14 cellular contexts compared by ENCODE assay signal in the genomic region with DNA sequence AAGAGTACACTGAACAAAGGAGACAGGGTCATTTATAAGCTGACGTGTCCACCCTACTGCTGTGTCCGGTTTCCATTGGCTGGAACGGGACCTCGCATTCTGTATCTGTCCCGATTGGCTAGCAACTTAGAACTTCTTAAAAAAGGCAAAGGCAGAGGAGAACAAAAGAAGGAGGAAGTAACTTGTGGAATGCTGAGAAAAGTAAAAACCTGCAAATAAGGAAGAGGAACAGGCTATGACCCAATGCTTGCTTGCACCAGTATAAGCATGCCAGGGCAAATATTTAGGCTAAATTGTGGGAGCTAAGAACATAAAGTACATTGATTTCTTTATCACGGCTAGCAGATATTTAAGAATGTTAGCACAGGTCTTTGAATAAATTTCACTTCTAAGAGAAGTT. TPM values are rescaled to one million over a fixed set of nuclear protein-coding genes. Genes with fewer than 3 reads are reported as not detected.
DNase-seq lines count a peak whose midpoint lies in the region; ATAC-seq and TF ChIP-seq lines count a peak whose summit lies in the region.
"Not testable (repeated sequence)": the region's sequence is repeated elsewhere in the genome, so short reads cannot be mapped to it uniquely, and the experiment has no call there.
"Had no signal": no experiment of that assay in that cellular context is flagged by ENCODE, and none has a peak within 500 bp of the region (broad histone marks: within the 10 kb centered on the region; RNA-seq: fewer than 3 reads in every experiment).

No MANE protein-coding gene starts in this region.

- not testable (repeated sequence) for H3F3A ChIP-seq in SU-DHL-6 (ENCODE audit: insufficient read depth)

- not testable (repeated sequence) for H2AFZ ChIP-seq in SU-DHL-6 (ENCODE audit: low read depth, low read length, severe bottlenecking)

- peaks cover 14% of the 10 kb centered on the region; the same call in 1 of the 2 replicates for H3K36me3 ChIP-seq in HUES6 (ENCODE audit: control insufficient read depth, insufficient read depth, low read length)
- not testable (repeated sequence) for H3K36me3 ChIP-seq in SU-DHL-6 (ENCODE audit: low read length)

- peak overlapping the region; percentile 71; the same call in 1 of the 2 replicates for H3K27ac ChIP-seq in HUES6 (ENCODE audit: low read depth, low read length)
- H3K27ac ChIP-seq in SU-DHL-6 (ENCODE audit: low read depth, low read length), result peak overlapping the region; percentile 96

- peaks cover 11% of the 10 kb centered on the region for H3K4me1 ChIP-seq in HUES6 (ENCODE audit: control insufficient read depth, insufficient read depth, low read length)

- H3K27me3 ChIP-seq in HUES6 (ENCODE audit: control insufficient read depth, insufficient read depth, low read length); SU-DHL-6 (ENCODE audit: low read length): not testable (repeated sequence)

- H3K4me3 ChIP-seq in HUES6 (ENCODE audit: low read depth, low read length); SU-DHL-6 (ENCODE audit: insufficient read depth, low read length, poor library complexity, severe bottlenecking): not testable (repeated sequence)

- H3K9me2 ChIP-seq in SU-DHL-6 (replicated peaks; ENCODE audit: insufficient read depth, low read length), result not testable (repeated sequence)

- H3K4me3 Mint-ChIP-seq in activated CD8-positive, alpha-beta memory T cell treated with anti-CD3 and anti-CD28 coated beads, Interleukin-2, amount 10 ng/mL, durations not matched to agents 7 days and 5 days; central memory CD8-positive, alpha-beta T cell: not testable (repeated sequence)
- peak overlapping the region in 7 of 10 donors; percentile 8 to 56 (median 31) for H3K4me3 Mint-ChIP-seq in naive thymus-derived CD8-positive, alpha-beta T cell
- peak overlapping the region; percentile 30 for H3K4me3 Mint-ChIP-seq in stimulated activated naive CD8-positive, alpha-beta T cell treated with anti-CD3 and anti-CD28 coated beads, Interleukin-15, Interleukin-2, amounts not matched to agents 100 ng/mL and 50 ng/mL, for 24 hours

- H3K9ac ChIP-seq in HUES6 (ENCODE audit: low read length), result not testable (repeated sequence)
- H3K9ac ChIP-seq in SU-DHL-6 (ENCODE audit: low read length), result peak overlapping the region; percentile 46; the same call in 1 of the 2 replicates

- H3K9me3 Mint-ChIP-seq in activated CD8-positive, alpha-beta memory T cell treated with anti-CD3 and anti-CD28 coated beads, Interleukin-2, amount 10 ng/mL, durations not matched to agents 7 days and 5 days (ENCODE audit: low read depth); central memory CD8-positive, alpha-beta T cell: not testable (repeated sequence)
- H3K9me3 Mint-ChIP-seq in naive thymus-derived CD8-positive, alpha-beta T cell, result peaks cover 0 to 30% (median 9%) of the 10 kb centered on the region in 9 donors
- H3K9me3 Mint-ChIP-seq in stimulated activated naive CD8-positive, alpha-beta T cell treated with anti-CD3 and anti-CD28 coated beads, Interleukin-15, Interleukin-2, amounts not matched to agents 100 ng/mL and 50 ng/mL, for 24 hours, result peaks cover 13% of the 10 kb centered on the region

- H3K36me3 Mint-ChIP-seq in activated CD8-positive, alpha-beta memory T cell treated with anti-CD3 and anti-CD28 coated beads, Interleukin-2, amount 10 ng/mL, durations not matched to agents 7 days and 5 days, result peaks cover 31% of the 10 kb centered on the region
- H3K36me3 Mint-ChIP-seq in central memory CD8-positive, alpha-beta T cell (ENCODE audit: insufficient read depth), result peaks cover 13% of the 10 kb centered on the region
- H3K36me3 Mint-ChIP-seq in naive thymus-derived CD8-positive, alpha-beta T cell, result peaks cover 5 to 22% (median 9%) of the 10 kb centered on the region in 3 donors
- peaks cover 38% of the 10 kb centered on the region for H3K36me3 Mint-ChIP-seq in stimulated activated naive CD8-positive, alpha-beta T cell treated with anti-CD3 and anti-CD28 coated beads, Interleukin-15, Interleukin-2, amounts not matched to agents 100 ng/mL and 50 ng/mL, for 24 hours (ENCODE audit: low read depth)

- not testable (repeated sequence) for H3K79me2 ChIP-seq in SU-DHL-6 (ENCODE audit: insufficient read depth, low read length)

- H3K27me3 Mint-ChIP-seq in activated CD8-positive, alpha-beta memory T cell treated with anti-CD3 and anti-CD28 coated beads, Interleukin-2, amount 10 ng/mL, durations not matched to agents 7 days and 5 days; central memory CD8-positive, alpha-beta T cell; naive thymus-derived CD8-positive, alpha-beta T cell; stimulated activated naive CD8-positive, alpha-beta T cell treated with anti-CD3 and anti-CD28 coated beads, Interleukin-15, Interleukin-2, amounts not matched to agents 100 ng/mL and 50 ng/mL, for 24 hours: not testable (repeated sequence)

- peak; percentile 43 for DNase-seq in CD1c-positive myeloid dendritic cell (ENCODE audit: extremely low spot score)
- peak; percentile 50 for DNase-seq in MV-4-11 (lab: John Stamatoyannopoulos, UW)
- not testable (repeated sequence) for DNase-seq in activated CD8-positive, alpha-beta memory T cell treated with anti-CD3 and anti-CD28 coated beads, Interleukin-2, amount 10 ng/mL, durations not matched to agents 7 days and 5 days; central memory CD8-positive, alpha-beta T cell (ENCODE audit: low spot score in 2 of 2); naive thymus-derived CD8-positive, alpha-beta T cell

- peak overlapping the region; percentile 51 for H3K4me2 ChIP-seq in SU-DHL-6 (ENCODE audit: low read depth, low read length, poor library complexity, severe bottlenecking)

- not testable (repeated sequence) for ATAC-seq in activated CD8-positive, alpha-beta memory T cell treated with anti-CD3 and anti-CD28 coated beads, Interleukin-2, amount 10 ng/mL, durations not matched to agents 7 days and 5 days; central memory CD8-positive, alpha-beta T cell (replicated peaks; ENCODE audit: extremely low read depth, poor library complexity, severe bottlenecking); naive thymus-derived CD8-positive, alpha-beta T cell

- H4K20me1 ChIP-seq in SU-DHL-6 (ENCODE audit: low read depth, low read length), result not testable (repeated sequence)

- peak overlapping the region; percentile 71 for H3K27ac Mint-ChIP-seq in activated CD8-positive, alpha-beta memory T cell treated with anti-CD3 and anti-CD28 coated beads, Interleukin-2, amount 10 ng/mL, durations not matched to agents 7 days and 5 days
- peak overlapping the region; percentile 41 for H3K27ac Mint-ChIP-seq in central memory CD8-positive, alpha-beta T cell (ENCODE audit: low read depth)
- H3K27ac Mint-ChIP-seq in naive thymus-derived CD8-positive, alpha-beta T cell, result peak overlapping the region in 7 of 10 donors; percentile 34 to 67 (median 54)
- H3K27ac Mint-ChIP-seq in stimulated activated naive CD8-positive, alpha-beta T cell treated with anti-CD3 and anti-CD28 coated beads, Interleukin-15, Interleukin-2, amounts not matched to agents 100 ng/mL and 50 ng/mL, for 24 hours, result peak overlapping the region; percentile 91

- H3K4me1 Mint-ChIP-seq in activated CD8-positive, alpha-beta memory T cell treated with anti-CD3 and anti-CD28 coated beads, Interleukin-2, amount 10 ng/mL, durations not matched to agents 7 days and 5 days, result peaks cover 68% of the 10 kb centered on the region
- H3K4me1 Mint-ChIP-seq in central memory CD8-positive, alpha-beta T cell, result peaks cover 30% of the 10 kb centered on the region
- H3K4me1 Mint-ChIP-seq in naive thymus-derived CD8-positive, alpha-beta T cell, result peaks cover 12 to 73% (median 61%) of the 10 kb centered on the region in 4 donors
- peaks cover 72% of the 10 kb centered on the region for H3K4me1 Mint-ChIP-seq in stimulated activated naive CD8-positive, alpha-beta T cell treated with anti-CD3 and anti-CD28 coated beads, Interleukin-15, Interleukin-2, amounts not matched to agents 100 ng/mL and 50 ng/mL, for 24 hours (ENCODE audit: low read depth)

- not testable (repeated sequence) for TF ChIP-seq CTCF in SU-DHL-6 (IDR thresholded peaks at IDR 0.05; ENCODE audit: insufficient read depth, low read length, poor library complexity, severe bottlenecking)

- POLR2A ChIA-PET in naive thymus-derived CD8-positive, alpha-beta T cell (lab: Charles Lee), result not testable (repeated sequence)

- peaks cover 43% of the 10 kb centered on the region for H3K9me3 ChIP-seq in HUES6 (ENCODE audit: control insufficient read depth, insufficient read depth, low read depth, low read length)
- H3K9me3 ChIP-seq in SU-DHL-6 (ENCODE audit: insufficient read depth, low read length), result not testable (repeated sequence)

- CTCF ChIA-PET in activated CD8-positive, alpha-beta memory T cell treated with anti-CD3 and anti-CD28 coated beads, Interleukin-2, amount 10 ng/mL, durations not matched to agents 7 days and 5 days (lab: Charles Lee), result not testable (repeated sequence)

RNA-seq across cellular contexts. Expression of gene GPR82, which starts 4.4 kb away (rescaled TPM):
- total RNA-seq in activated CD8-positive, alpha-beta memory T cell treated with anti-CD3 and anti-CD28 coated beads, Interleukin-2, amount 10 ng/mL, durations not matched to agents 7 days and 5 days, result under 1 TPM; 0.21 to 0.47 TPM
- total RNA-seq in naive thymus-derived CD8-positive, alpha-beta T cell, result not detected
- polyA plus RNA-seq in naive thymus-derived CD8-positive, alpha-beta T cell, result under 1 TPM; 0.08 to 0.19 (median 0.10) TPM
- total RNA-seq: A673; CD4-positive, alpha-beta memory T cell; Daoy; HT-29; K562; NCI-H460 had no signal
- polyA plus RNA-seq: K562 had no signal

RNA-seq across cellular contexts. Expression of gene GPR34, which starts 30.8 kb away (rescaled TPM):
- total RNA-seq in activated CD8-positive, alpha-beta memory T cell treated with anti-CD3 and anti-CD28 coated beads, Interleukin-2, amount 10 ng/mL, durations not matched to agents 7 days and 5 days, result 1 to 10 TPM in 1 of 2 experiments, under 1 TPM in 1; 0.67 to 1.3 TPM
- under 1 TPM; 0.33 to 0.52 TPM for total RNA-seq in naive thymus-derived CD8-positive, alpha-beta T cell
- polyA plus RNA-seq in naive thymus-derived CD8-positive, alpha-beta T cell, result under 1 TPM; 0.18 to 0.40 (median 0.27) TPM
- total RNA-seq: A673, Daoy, HT-29, K562 had no signal

Comparison
In these comparisons a context has a peak if more than half of its experiments do, and no peak if none do; other contexts are left out.
1. H3K27ac Mint-ChIP-seq: peak in every context shown above with its lines; median percentile 91 in stimulated activated naive CD8-positive, alpha-beta T cell treated with anti-CD3 and anti-CD28 coated beads, Interleukin-15, Interleukin-2, amounts not matched to agents 100 ng/mL and 50 ng/mL, for 24 hours; 71 in activated CD8-positive, alpha-beta memory T cell treated with anti-CD3 and anti-CD28 coated beads, Interleukin-2, amount 10 ng/mL, durations not matched to agents 7 days and 5 days; 54 in naive thymus-derived CD8-positive, alpha-beta T cell; 41 in central memory CD8-positive, alpha-beta T cell.